23 cellular contexts compared by ENCODE assay signal in genomic region chr5:109714592-109714991, GRCh38.
"Had no signal": no experiment of that assay in that cellular context is flagged by ENCODE, and none has a peak within 500 bp of the region (broad histone marks: within the 10 kb centered on the region; RNA-seq: fewer than 3 reads in every experiment).

No MANE protein-coding gene starts in this region.

- H3K4me3 ChIP-seq: esophagus squamous epithelium, gastroesophageal sphincter, lower lobe of right lung, mucosa of descending colon, upper lobe of left lung had no signal

- H3K27ac ChIP-seq: esophagus squamous epithelium, gastroesophageal sphincter, lower lobe of right lung, upper lobe of left lung, VCaP had no signal

- H3K4me1 ChIP-seq: esophagus squamous epithelium, lower lobe of right lung, upper lobe of left lung had no signal

- DNase-seq: activated CD4-positive, alpha-beta T cell treated with anti-CD3 and anti-CD28 coated beads, Interleukin-2, amount 10 ng/mL, durations not matched to agents 7 days and 5 days; activated CD4-positive, CD25-positive, alpha-beta regulatory T cell treated with anti-CD3 and anti-CD28 coated beads, Interleukin-2, amount 50 U/mL, for 72 hours; activated CD8-positive, alpha-beta memory T cell treated with anti-CD3 and anti-CD28 coated beads, Interleukin-2, amount 10 ng/mL, durations not matched to agents 7 days and 5 days; activated CD8-positive, alpha-beta T cell treated with anti-CD3 and anti-CD28 coated beads for 36 hours; activated gamma-delta T cell; activated T-cell treated with anti-CD3 and anti-CD28 coated beads for 4 hours; central memory CD4-positive, alpha-beta T cell; dermis blood vessel endothelial cell; effector memory CD4-positive, alpha-beta T cell; esophagus squamous epithelium; head of caudate nucleus; lower lobe of right lung; mesendoderm; mucosa of descending colon; naive B cell; occipital lobe; stimulated activated CD4-positive, alpha-beta T cell treated with anti-CD3 and anti-CD28 coated beads, Interleukin-12 subunit alpha, Interleukin-12 subunit beta, amount 100 ng/mL, for 4 hours; stimulated activated CD4-positive, alpha-beta T cell treated with anti-CD3 and anti-CD28 coated beads, Interleukin-4, amount 100 ng/mL, for 4 hours; stimulated activated naive CD8-positive, alpha-beta T cell treated with anti-CD3 and anti-CD28 coated beads, Interleukin-15, Interleukin-2, amounts not matched to agents 100 U/mL and 50 U/mL, for 24 hours; upper lobe of left lung had no signal

- H3K9me3 ChIP-seq: esophagus squamous epithelium, gastroesophageal sphincter, lower lobe of right lung, mucosa of descending colon, upper lobe of left lung had no signal

- H3K27me3 ChIP-seq: esophagus squamous epithelium, gastroesophageal sphincter, upper lobe of left lung had no signal

- ATAC-seq: activated CD8-positive, alpha-beta memory T cell treated with anti-CD3 and anti-CD28 coated beads, Interleukin-2, amount 10 ng/mL, durations not matched to agents 7 days and 5 days; activated CD8-positive, alpha-beta T cell treated with anti-CD3 and anti-CD28 coated beads for 36 hours; activated naive CD4-positive, alpha-beta T cell treated with anti-CD3 and anti-CD28 coated beads, Interleukin-2, amount 50 U/mL, for 72 hours; gastroesophageal sphincter; lower lobe of right lung; mucosa of descending colon; stimulated activated naive CD8-positive, alpha-beta T cell treated with anti-CD3 and anti-CD28 coated beads, Interleukin-15, Interleukin-2, amounts not matched to agents 100 U/mL and 50 U/mL, for 24 hours had no signal
